In the genomic region with DNA sequence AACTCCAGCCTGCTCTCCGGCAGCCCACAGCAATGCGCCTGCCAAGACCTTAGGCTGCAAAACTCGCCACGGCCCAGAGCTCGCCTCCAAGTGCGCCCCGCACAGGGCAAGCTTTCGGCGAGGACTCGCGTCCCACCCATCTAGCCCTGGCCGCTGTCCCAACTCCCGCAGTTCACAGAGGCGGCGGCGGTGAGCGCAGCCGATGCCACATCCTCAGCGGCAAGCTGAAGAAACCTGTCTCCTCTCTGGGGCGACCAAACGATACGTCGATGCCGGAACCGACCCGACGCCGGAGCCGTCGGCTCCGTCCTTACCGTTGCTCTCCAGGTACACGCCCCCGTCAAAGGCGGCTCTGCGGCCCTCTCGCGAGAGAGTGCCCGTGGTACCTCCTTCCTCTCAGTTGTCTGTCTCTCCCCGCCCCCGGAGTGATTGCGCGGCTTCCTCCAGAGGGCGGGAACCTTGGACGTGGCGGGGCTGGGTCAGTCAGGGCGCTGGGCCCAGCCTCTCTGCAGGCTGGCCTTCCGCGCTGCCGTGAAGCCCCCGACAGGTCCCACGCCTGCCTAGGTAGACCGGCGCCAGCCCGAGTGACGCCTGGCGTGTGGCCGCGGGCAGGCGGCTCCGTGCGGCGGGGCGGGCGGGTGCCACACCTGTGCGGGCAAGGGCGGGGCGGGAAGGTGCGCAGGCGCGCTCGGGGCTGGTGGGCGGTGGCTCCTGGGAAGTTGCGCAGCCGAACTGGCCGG, we compare ENCODE assay signal across 1 cellular context.
TF ChIP-seq lines count a peak whose summit lies in the region.

No MANE protein-coding gene starts in this region.

TF ChIP-seq in HEK293, 187 proteins besides CTCF, POLR2A, EP300 and RAD21 (continued from another document):
- TF ChIP-seq, protein P1, sequence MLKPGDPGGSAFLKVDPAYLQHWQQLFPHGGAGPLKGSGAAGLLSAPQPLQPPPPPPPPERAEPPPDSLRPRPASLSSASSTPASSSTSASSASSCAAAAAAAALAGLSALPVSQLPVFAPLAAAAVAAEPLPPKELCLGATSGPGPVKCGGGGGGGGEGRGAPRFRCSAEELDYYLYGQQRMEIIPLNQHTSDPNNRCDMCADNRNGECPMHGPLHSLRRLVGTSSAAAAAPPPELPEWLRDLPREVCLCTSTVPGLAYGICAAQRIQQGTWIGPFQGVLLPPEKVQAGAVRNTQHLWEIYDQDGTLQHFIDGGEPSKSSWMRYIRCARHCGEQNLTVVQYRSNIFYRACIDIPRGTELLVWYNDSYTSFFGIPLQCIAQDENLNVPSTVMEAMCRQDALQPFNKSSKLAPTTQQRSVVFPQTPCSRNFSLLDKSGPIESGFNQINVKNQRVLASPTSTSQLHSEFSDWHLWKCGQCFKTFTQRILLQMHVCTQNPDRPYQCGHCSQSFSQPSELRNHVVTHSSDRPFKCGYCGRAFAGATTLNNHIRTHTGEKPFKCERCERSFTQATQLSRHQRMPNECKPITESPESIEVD (tag by site-specific recombination; IDR thresholded peaks at IDR 0.05) = no peak
- TF ChIP-seq ZNF311 (tag by site-specific recombination; IDR thresholded peaks at IDR 0.05; ENCODE audit: borderline replicate concordance) (no peak), BCL11B (tag by site-specific recombination; IDR thresholded peaks at IDR 0.05; ENCODE audit: low read depth) (no peak), ZNF23 (tag by site-specific recombination; IDR thresholded peaks at IDR 0.05; ENCODE audit: borderline replicate concordance) (no peak), ZNF558 (tag by site-specific recombination; IDR thresholded peaks at IDR 0.05) (no peak), ZBTB8A (tag by site-specific recombination; IDR thresholded peaks at IDR 0.05) (peak; percentile 93), ZBTB20 (tag by site-specific recombination; IDR thresholded peaks at IDR 0.05) (peak; percentile 51; the same call in 1 of the 2 replicates)
- TF ChIP-seq, protein P2, sequence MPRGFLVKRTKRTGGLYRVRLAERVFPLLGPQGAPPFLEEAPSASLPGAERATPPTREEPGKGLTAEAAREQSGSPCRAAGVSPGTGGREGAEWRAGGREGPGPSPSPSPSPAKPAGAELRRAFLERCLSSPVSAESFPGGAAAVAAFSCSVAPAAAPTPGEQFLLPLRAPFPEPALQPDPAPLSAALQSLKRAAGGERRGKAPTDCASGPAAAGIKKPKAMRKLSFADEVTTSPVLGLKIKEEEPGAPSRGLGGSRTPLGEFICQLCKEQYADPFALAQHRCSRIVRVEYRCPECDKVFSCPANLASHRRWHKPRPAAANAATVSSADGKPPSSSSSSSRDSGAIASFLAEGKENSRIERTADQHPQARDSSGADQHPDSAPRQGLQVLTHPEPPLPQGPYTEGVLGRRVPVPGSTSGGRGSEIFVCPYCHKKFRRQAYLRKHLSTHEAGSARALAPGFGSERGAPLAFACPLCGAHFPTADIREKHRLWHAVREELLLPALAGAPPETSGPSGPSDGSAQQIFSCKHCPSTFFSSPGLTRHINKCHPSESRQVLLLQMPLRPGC (tag by site-specific recombination; IDR thresholded peaks at IDR 0.05) = no peak
- TF ChIP-seq, protein P3, sequence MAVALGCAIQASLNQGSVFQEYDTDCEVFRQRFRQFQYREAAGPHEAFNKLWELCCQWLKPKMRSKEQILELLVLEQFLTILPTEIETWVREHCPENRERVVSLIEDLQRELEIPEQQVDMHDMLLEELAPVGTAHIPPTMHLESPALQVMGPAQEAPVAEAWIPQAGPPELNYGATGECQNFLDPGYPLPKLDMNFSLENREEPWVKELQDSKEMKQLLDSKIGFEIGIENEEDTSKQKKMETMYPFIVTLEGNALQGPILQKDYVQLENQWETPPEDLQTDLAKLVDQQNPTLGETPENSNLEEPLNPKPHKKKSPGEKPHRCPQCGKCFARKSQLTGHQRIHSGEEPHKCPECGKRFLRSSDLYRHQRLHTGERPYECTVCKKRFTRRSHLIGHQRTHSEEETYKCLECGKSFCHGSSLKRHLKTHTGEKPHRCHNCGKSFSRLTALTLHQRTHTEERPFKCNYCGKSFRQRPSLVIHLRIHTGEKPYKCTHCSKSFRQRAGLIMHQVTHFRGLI (tag by site-specific recombination; IDR thresholded peaks at IDR 0.05) = no peak; the same call in 1 of the 2 replicates
- TF ChIP-seq, protein P4, sequence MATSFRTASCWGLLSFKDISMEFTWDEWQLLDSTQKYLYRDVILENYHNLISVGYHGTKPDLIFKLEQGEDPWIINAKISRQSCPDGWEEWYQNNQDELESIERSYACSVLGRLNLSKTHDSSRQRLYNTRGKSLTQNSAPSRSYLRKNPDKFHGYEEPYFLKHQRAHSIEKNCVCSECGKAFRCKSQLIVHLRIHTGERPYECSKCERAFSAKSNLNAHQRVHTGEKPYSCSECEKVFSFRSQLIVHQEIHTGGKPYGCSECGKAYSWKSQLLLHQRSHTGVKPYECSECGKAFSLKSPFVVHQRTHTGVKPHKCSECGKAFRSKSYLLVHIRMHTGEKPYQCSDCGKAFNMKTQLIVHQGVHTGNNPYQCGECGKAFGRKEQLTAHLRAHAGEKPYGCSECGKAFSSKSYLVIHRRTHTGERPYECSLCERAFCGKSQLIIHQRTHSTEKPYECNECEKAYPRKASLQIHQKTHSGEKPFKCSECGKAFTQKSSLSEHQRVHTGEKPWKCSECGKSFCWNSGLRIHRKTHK (tag by site-specific recombination; IDR thresholded peaks at IDR 0.05) = no peak
